In genomic region chrX:71579990-71580380, GRCh38 we compare ENCODE assay signal across 24 cellular contexts. TPM values are rescaled to one million over a fixed set of nuclear protein-coding genes. Genes with fewer than 3 reads are reported as not detected.
"Had no signal": no experiment of that assay in that cellular context is flagged by ENCODE, and none has a peak within 500 bp of the region (broad histone marks: within the 10 kb centered on the region; RNA-seq: fewer than 3 reads in every experiment).

No MANE protein-coding gene starts in this region.

- H3K4me1 Mint-ChIP-seq: brain, endodermal cell had no signal

- H3K4me3 ChIP-seq: heart right ventricle, skin epidermis had no signal

- H3K27me3 Mint-ChIP-seq: brain, naive B cell, type B pancreatic cell had no signal

- H3K9me3 ChIP-seq: heart right ventricle, neutrophil had no signal

- DNase-seq: activated CD4-positive, alpha-beta T cell treated with anti-CD3 and anti-CD28 coated beads for 4 hours; activated CD8-positive, alpha-beta memory T cell treated with anti-CD3 and anti-CD28 coated beads for 24 hours; activated naive CD4-positive, alpha-beta T cell treated with anti-CD3 and anti-CD28 coated beads, Interleukin-2, amount 50 U/mL, for 16 hours; cerebellar nuclear complex; dermis blood vessel endothelial cell; heart right ventricle; left colon; midbrain; naive B cell; retina; SHP77; stimulated activated CD4-positive, alpha-beta T cell treated with anti-CD3 and anti-CD28 coated beads, Interleukin-15, amount 100 ng/mL, for 24 hours; stimulated activated CD4-positive, alpha-beta T cell treated with anti-CD3 and anti-CD28 coated beads, Interleukin-4, amount 100 ng/mL, for 24 hours; stimulated activated naive CD4-positive, alpha-beta T cell treated with Interleukin-2 at 50 U/mL for 16 hours had no signal

- H3K27me3 ChIP-seq: heart right ventricle, neutrophil had no signal

- H3K27ac Mint-ChIP-seq: endodermal cell, type B pancreatic cell had no signal

- H3K27ac ChIP-seq: neutrophil, skin epidermis had no signal

- H3K36me3 Mint-ChIP-seq: naive B cell had no signal

- ATAC-seq: left colon had no signal

- H3K9me3 Mint-ChIP-seq: brain, naive B cell, type B pancreatic cell, WTC11 had no signal

- H3K4me3 Mint-ChIP-seq: brain, endodermal cell, naive B cell, type B pancreatic cell, WTC11 had no signal

RNA-seq across cellular contexts. Expression of gene CXCR3, which starts 38.3 kb away (rescaled TPM):
- total RNA-seq: dermis blood vessel endothelial cell, endodermal cell, epithelial cell of proximal tubule, frontal cortex, lung microvascular endothelial cell, temporal lobe had no signal
